8 cellular contexts compared by ENCODE assay signal in the genomic region with DNA sequence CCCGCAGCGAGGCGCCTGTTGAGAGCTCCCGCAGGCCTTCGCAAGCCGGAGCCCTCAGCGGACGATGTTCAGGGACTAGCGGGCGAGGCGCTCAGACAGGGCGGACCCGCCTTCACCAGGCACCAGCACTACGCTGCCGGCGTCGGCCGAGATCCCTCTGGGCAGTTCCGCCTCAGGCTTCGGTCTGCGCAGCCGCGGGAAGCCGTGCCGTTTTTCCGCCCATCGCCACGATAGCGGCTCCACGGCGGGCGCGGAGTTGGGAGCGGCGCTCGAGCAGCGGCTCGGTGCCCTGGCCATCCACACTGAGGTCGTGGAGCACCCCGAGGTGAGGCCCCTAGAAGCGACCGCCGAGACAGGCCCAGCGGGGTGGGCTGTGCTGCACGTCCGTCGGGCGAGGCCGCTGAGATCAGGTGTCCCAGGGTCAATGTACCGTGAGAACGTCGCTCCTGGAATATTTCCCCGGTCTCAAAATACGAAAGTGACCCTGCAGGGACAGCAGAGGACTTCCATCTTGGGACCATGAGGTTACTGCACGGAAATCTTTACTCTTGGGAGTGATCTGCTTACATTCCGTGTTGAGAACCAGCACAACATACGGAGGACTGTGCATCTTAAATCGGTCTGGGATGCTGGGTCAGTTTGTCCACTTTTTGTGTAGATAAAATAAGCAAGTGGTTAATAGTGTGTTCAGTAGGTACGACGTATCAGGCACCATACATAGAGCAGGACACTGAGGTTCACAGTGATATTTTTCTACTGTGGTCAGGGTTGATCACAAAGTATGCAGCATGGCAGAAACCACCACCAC. TPM values are rescaled to one million over a fixed set of nuclear protein-coding genes. Genes with fewer than 3 reads are reported as not detected.
DNase-seq lines count a peak whose midpoint lies in the region; TF ChIP-seq lines count a peak whose summit lies in the region.

No MANE protein-coding gene starts in this region.

- peak overlapping the region; percentile 82 for H2AFZ ChIP-seq in osteoblast (ENCODE audit: low read length)

- H4K20me1 ChIP-seq in osteoblast (ENCODE audit: insufficient read depth, low read length), result no peaks in the 10 kb centered on the region

- peak overlapping the region; percentile 85 for H3K4me3 ChIP-seq in osteoblast (ENCODE audit: insufficient read depth, low read length)
- H3K4me3 ChIP-seq in testis, result peak overlapping the region; percentile 66 to 71

- H3K27me3 ChIP-seq in osteoblast (ENCODE audit: insufficient read depth, low read length) (no peaks in the 10 kb centered on the region), testis (no peaks in the 10 kb centered on the region)

- TF ChIP-seq CTCF in osteoblast (IDR thresholded peaks at IDR 0.05; ENCODE audit: extremely low read depth, low read depth, low read length), result no peak
- TF ChIP-seq CTCF in testis (IDR thresholded peaks at IDR 0.05), result no peak

- H3K9me3 ChIP-seq in osteoblast (ENCODE audit: low read depth, low read length) (no peaks in the 10 kb centered on the region), testis (no peaks in the 10 kb centered on the region)

- H3K27ac Mint-ChIP-seq in activated naive CD4-positive, alpha-beta T cell treated with anti-CD3 and anti-CD28 coated beads for 36 hours, result peak overlapping the region; percentile 85

- WGBS in testis, 2 donors, result 0% methylated on average over 19 to 59 of the region's 60 CpGs

- CTCF ChIA-PET in activated naive CD4-positive, alpha-beta T cell treated with anti-CD3 and anti-CD28 coated beads for 36 hours (lab: Charles Lee), result no interaction called here

- H3K4me1 Mint-ChIP-seq in activated naive CD4-positive, alpha-beta T cell treated with anti-CD3 and anti-CD28 coated beads for 36 hours (ENCODE audit: low read depth), result peaks cover 22% of the 10 kb centered on the region

- H3K4me1 ChIP-seq in osteoblast (ENCODE audit: insufficient read depth, low read length) (peaks cover 5% of the 10 kb centered on the region), testis (peaks cover 7% of the 10 kb centered on the region)

- no peaks in the 10 kb centered on the region for H3K27me3 Mint-ChIP-seq in activated naive CD4-positive, alpha-beta T cell treated with anti-CD3 and anti-CD28 coated beads for 36 hours (ENCODE audit: low read depth)

- peak overlapping the region; percentile 84 for H3K4me3 Mint-ChIP-seq in activated naive CD4-positive, alpha-beta T cell treated with anti-CD3 and anti-CD28 coated beads for 36 hours

- DNase-seq in EL, result peak; percentile 86
- peak; percentile 50 for DNase-seq in GOT3 (lab: John Stamatoyannopoulos, UW)
- DNase-seq in LHCN-M2 (ENCODE audit: low read depth), result peak; percentile 72
- DNase-seq in SIG-M5 (lab: John Stamatoyannopoulos, UW), result peak; percentile 67
- peak; percentile 85 for DNase-seq in activated naive CD4-positive, alpha-beta T cell treated with anti-CD3 and anti-CD28 coated beads for 36 hours
- peak; percentile 75 for DNase-seq in globus pallidus (ENCODE audit: low spot score)
- DNase-seq in osteoblast (ENCODE audit: insufficient read length, low spot score, missing footprints), result peak; percentile 95
- DNase-seq in testis, result peak; percentile 86

- H3K36me3 Mint-ChIP-seq in activated naive CD4-positive, alpha-beta T cell treated with anti-CD3 and anti-CD28 coated beads for 36 hours (ENCODE audit: low read depth), result no peaks in the 10 kb centered on the region

- TF ChIP-seq POLR2A in testis (IDR thresholded peaks at IDR 0.05), result no peak

- H3K36me3 ChIP-seq in osteoblast (ENCODE audit: insufficient read depth, low read length) (no peaks in the 10 kb centered on the region), testis (ENCODE audit: low read depth, missing control alignments) (no peaks in the 10 kb centered on the region)

- peak overlapping the region; percentile 84 for H3K4me2 ChIP-seq in osteoblast (ENCODE audit: insufficient read depth, low read length)

- no peaks in the 10 kb centered on the region for H3K79me2 ChIP-seq in osteoblast (ENCODE audit: insufficient read depth, low read length)

- H3K9me3 Mint-ChIP-seq in activated naive CD4-positive, alpha-beta T cell treated with anti-CD3 and anti-CD28 coated beads for 36 hours, result no peaks in the 10 kb centered on the region

- H3K27ac ChIP-seq in osteoblast (ENCODE audit: low read depth, low read length), result peak overlapping the region; percentile 81
- H3K27ac ChIP-seq in testis, result peak overlapping the region; percentile 88 to 90

- intact Hi-C loops in activated naive CD4-positive, alpha-beta T cell treated with anti-CD3 and anti-CD28 coated beads for 36 hours (cut with micrococcal nuclease), result loop anchor here (1.0 to 5.0 kb wide), 7 partner anchors 13 to 334 kb away; a partner anchor contains a TSS
- intact Hi-C loops in testis (cut with DNase I; ENCODE audit: low total_unique reads), result no loop called here

RNA-seq across cellular contexts. Expression of a gene that starts 13.3 kb away (rescaled TPM):
- total RNA-seq in LHCN-M2 (2014; rRNA removed), result 27.8 and 30.1 TPM in 2 replicates
- polyA plus RNA-seq in LHCN-M2 (2012), result 14.0 TPM
- total RNA-seq in activated naive CD4-positive, alpha-beta T cell treated with anti-CD3 and anti-CD28 coated beads for 36 hours, result 10 to 100 TPM; 43.9 to 44.2 TPM
- 45.6 and 51.9 TPM in 2 replicates for total RNA-seq in osteoblast
- 10 to 100 TPM; 19.6 to 23.9 TPM for total RNA-seq in testis
- 15.0 TPM for polyA plus RNA-seq in testis (ENCODE audit: insufficient read depth, low read depth, low replicate concordance)

RNA-seq across cellular contexts. Expression of a gene that starts 49.8 kb away (rescaled TPM):
- 812 and 1,153 TPM in 2 replicates for total RNA-seq in LHCN-M2 (2014; rRNA removed)
- polyA plus RNA-seq in LHCN-M2 (2012), result 1,767 TPM
- 1,000 to 10,000 TPM; 1,468 to 1,556 TPM for total RNA-seq in activated naive CD4-positive, alpha-beta T cell treated with anti-CD3 and anti-CD28 coated beads for 36 hours
- total RNA-seq in osteoblast, result 641 and 683 TPM in 2 replicates
- 100 to 1,000 TPM; 371 to 618 TPM for total RNA-seq in testis
- polyA plus RNA-seq in testis (ENCODE audit: insufficient read depth, low read depth, low replicate concordance), result 857 TPM

RNA-seq across cellular contexts. Expression of a gene that starts 50.2 kb away (rescaled TPM):
- total RNA-seq in LHCN-M2 (2014; rRNA removed) (2.4 and 3.0 TPM in 2 replicates), osteoblast (13.6 and 14.5 TPM in 2 replicates), testis (10 to 100 TPM in 1 of 2 donors, 1 to 10 TPM in 1; 7.9 to 14.6 TPM)
- 1.8 TPM for polyA plus RNA-seq in LHCN-M2 (2012)
- total RNA-seq in activated naive CD4-positive, alpha-beta T cell treated with anti-CD3 and anti-CD28 coated beads for 36 hours, result 1 to 10 TPM; 2.4 to 3.1 TPM
- 21.2 TPM for polyA plus RNA-seq in testis (ENCODE audit: insufficient read depth, low read depth, low replicate concordance)

Comparison
In these comparisons a context has a peak if more than half of its experiments do, and no peak if none do; other contexts are left out.
1. Peak in every context shown above with its lines: DNase-seq, H3K4me3 ChIP-seq and H3K27ac ChIP-seq.